ENCODE assay signal across 1 cellular context in the genomic region with DNA sequence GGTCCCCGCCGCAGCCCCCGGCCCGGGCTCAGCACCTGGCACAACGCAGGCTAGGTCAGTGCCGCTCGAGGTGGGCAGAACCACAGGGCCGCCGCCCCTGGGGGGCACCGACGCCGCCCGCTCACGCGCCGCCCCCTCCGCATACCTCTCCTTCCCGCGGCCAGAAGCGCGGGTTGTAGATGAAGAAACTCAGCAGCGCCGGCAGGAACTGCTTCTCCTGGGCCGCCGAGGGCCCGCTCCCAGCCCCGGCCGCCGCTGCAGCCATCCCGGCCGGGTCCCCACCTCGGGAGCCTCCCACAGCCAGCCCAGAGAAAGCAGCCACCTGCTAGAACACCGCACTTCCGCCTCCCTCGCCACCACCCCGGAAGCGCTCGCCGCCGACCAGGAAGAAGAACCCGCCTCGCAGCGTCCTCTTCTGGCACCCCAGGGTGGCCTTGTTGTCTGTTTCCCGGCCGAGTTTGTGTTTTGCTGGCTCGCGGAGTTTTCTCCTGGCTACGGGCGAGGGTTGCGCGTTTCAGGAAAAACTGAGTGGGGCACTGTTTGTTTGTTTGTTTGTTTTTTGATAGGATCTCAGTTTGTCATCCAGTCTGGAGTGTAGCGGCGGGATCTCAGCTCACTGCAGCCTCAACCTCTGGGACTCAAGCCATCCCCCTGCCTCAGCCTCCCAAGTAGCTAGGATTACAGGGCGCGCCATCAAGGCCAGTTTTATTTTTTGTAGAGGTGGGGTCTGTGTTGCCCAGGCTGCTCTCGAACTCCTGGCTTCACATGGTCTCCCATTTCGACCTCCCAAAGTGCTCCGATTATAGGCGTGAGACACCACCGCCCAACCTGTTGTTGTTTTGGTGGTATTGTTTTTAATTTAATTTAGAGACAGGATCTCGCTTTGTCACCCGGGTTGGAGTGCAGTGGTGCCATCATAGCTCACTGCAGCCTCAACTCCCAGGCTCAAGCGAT.
TF ChIP-seq lines count a peak whose summit lies in the region.

No MANE protein-coding gene starts in this region.

TF ChIP-seq in HepG2, 621 proteins besides CTCF, POLR2A, EP300 and RAD21 (continued from another document and continues in another):
- no peak; the same call in 1 of the 2 replicates for TF ChIP-seq NFATC3 (CRISPR knock-in tag; IDR thresholded peaks at IDR 0.05)
- TF ChIP-seq ZNF235 (CRISPR knock-in tag; IDR thresholded peaks at IDR 0.05; ENCODE audit: borderline replicate concordance), result peak; percentile 78; the same call in 1 of the 2 replicates
- TF ChIP-seq, protein P1, sequence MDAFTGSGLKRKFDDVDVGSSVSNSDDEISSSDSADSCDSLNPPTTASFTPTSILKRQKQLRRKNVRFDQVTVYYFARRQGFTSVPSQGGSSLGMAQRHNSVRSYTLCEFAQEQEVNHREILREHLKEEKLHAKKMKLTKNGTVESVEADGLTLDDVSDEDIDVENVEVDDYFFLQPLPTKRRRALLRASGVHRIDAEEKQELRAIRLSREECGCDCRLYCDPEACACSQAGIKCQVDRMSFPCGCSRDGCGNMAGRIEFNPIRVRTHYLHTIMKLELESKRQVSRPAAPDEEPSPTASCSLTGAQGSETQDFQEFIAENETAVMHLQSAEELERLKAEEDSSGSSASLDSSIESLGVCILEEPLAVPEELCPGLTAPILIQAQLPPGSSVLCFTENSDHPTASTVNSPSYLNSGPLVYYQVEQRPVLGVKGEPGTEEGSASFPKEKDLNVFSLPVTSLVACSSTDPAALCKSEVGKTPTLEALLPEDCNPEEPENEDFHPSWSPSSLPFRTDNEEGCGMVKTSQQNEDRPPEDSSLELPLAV (CRISPR knock-in tag; conservative IDR thresholded peaks at IDR 0.05; ENCODE audit: low read depth), result no peak
- TF ChIP-seq, protein P2, sequence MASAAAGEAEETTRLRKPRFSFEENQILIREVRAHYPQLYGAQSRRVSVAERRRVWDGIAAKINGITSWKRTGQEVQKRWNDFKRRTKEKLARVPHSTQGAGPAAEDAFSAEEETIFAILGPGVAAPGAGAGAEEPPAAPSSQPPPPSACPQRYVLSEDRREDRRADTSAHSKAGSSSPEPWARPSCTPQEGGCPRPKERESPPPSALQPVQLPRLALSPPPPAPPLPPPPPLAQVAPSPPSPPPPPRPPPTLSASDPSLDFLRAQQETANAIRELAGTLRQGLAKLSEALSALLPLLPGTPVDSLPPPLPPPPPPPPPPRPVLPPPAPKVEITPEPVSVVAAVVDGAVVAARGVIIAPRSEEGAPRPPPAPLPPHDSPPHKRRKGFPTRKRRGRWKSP (CRISPR knock-in tag; IDR thresholded peaks at IDR 0.05), result peak; percentile 66
- TF ChIP-seq, protein P3, sequence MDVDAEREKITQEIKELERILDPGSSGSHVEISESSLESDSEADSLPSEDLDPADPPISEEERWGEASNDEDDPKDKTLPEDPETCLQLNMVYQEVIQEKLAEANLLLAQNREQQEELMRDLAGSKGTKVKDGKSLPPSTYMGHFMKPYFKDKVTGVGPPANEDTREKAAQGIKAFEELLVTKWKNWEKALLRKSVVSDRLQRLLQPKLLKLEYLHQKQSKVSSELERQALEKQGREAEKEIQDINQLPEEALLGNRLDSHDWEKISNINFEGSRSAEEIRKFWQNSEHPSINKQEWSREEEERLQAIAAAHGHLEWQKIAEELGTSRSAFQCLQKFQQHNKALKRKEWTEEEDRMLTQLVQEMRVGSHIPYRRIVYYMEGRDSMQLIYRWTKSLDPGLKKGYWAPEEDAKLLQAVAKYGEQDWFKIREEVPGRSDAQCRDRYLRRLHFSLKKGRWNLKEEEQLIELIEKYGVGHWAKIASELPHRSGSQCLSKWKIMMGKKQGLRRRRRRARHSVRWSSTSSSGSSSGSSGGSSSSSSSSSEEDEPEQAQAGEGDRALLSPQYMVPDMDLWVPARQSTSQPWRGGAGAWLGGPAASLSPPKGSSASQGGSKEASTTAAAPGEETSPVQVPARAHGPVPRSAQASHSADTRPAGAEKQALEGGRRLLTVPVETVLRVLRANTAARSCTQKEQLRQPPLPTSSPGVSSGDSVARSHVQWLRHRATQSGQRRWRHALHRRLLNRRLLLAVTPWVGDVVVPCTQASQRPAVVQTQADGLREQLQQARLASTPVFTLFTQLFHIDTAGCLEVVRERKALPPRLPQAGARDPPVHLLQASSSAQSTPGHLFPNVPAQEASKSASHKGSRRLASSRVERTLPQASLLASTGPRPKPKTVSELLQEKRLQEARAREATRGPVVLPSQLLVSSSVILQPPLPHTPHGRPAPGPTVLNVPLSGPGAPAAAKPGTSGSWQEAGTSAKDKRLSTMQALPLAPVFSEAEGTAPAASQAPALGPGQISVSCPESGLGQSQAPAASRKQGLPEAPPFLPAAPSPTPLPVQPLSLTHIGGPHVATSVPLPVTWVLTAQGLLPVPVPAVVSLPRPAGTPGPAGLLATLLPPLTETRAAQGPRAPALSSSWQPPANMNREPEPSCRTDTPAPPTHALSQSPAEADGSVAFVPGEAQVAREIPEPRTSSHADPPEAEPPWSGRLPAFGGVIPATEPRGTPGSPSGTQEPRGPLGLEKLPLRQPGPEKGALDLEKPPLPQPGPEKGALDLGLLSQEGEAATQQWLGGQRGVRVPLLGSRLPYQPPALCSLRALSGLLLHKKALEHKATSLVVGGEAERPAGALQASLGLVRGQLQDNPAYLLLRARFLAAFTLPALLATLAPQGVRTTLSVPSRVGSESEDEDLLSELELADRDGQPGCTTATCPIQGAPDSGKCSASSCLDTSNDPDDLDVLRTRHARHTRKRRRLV (CRISPR knock-in tag; IDR thresholded peaks at IDR 0.05), result no peak
- peak; percentile 56; the same call in 1 of the 2 replicates for TF ChIP-seq HNRNPL (IDR thresholded peaks at IDR 0.05; ENCODE audit: low read depth, low read length)
- TF ChIP-seq HMG20B (CRISPR knock-in tag; conservative IDR thresholded peaks at IDR 0.05), result no peak
- TF ChIP-seq CBX1 (IDR thresholded peaks at IDR 0.05; ENCODE audit: low read depth), result no peak
- no peak for TF ChIP-seq FOXP1 (IDR thresholded peaks at IDR 0.05)
- TF ChIP-seq FOXP1 (CRISPR knock-in tag; IDR thresholded peaks at IDR 0.05), result no peak
- no peak for TF ChIP-seq NPAS2 (CRISPR knock-in tag; IDR thresholded peaks at IDR 0.05; ENCODE audit: borderline replicate concordance)
- TF ChIP-seq AGO1 (IDR thresholded peaks at IDR 0.05; ENCODE audit: low read depth, low read length, poor library complexity, severe bottlenecking), result peak; percentile 30
- TF ChIP-seq ZNF773 (CRISPR knock-in tag; IDR thresholded peaks at IDR 0.05; ENCODE audit: borderline replicate concordance), result no peak; the same call in 1 of the 2 replicates
- TF ChIP-seq ZNF232 (CRISPR knock-in tag; IDR thresholded peaks at IDR 0.05; ENCODE audit: borderline replicate concordance), result no peak
- TF ChIP-seq ELF3 (CRISPR knock-in tag; IDR thresholded peaks at IDR 0.05), result peak; percentile 90
- TF ChIP-seq CC2D1A (CRISPR knock-in tag; IDR thresholded peaks at IDR 0.05), result no peak
- no peak; the same call in 1 of the 2 replicates for TF ChIP-seq ZNF331 (CRISPR knock-in tag; IDR thresholded peaks at IDR 0.05)
- TF ChIP-seq ZNF207 (IDR thresholded peaks at IDR 0.05; ENCODE audit: borderline replicate concordance), result no peak
- peak; percentile 80 for TF ChIP-seq WIZ (CRISPR knock-in tag; IDR thresholded peaks at IDR 0.05)
- TF ChIP-seq JUND (CRISPR knock-in tag; IDR thresholded peaks at IDR 0.05), result no peak
- 0 out of 2 replicates have a peak, but pooled peaks have one; percentile 13 for TF ChIP-seq PHF21A (CRISPR knock-in tag; IDR thresholded peaks at IDR 0.05)
- TF ChIP-seq HNF4A (CRISPR knock-in tag; IDR thresholded peaks at IDR 0.05), result no peak
- TF ChIP-seq ZNF138 (CRISPR knock-in tag; IDR thresholded peaks at IDR 0.05; ENCODE audit: low read depth), result peak; percentile 34; the same call in 1 of the 2 replicates
- peak; percentile 53; the same call in 1 of the 2 replicates for TF ChIP-seq PITX1 (CRISPR knock-in tag; IDR thresholded peaks at IDR 0.05)
- peak; percentile 35; the same call in 1 of the 2 replicates for TF ChIP-seq DR1 (CRISPR knock-in tag; IDR thresholded peaks at IDR 0.05)
- peak; percentile 71 for TF ChIP-seq ETV5 (CRISPR knock-in tag; IDR thresholded peaks at IDR 0.05; ENCODE audit: borderline replicate concordance)
- no peak for TF ChIP-seq ZNF10 (CRISPR knock-in tag; IDR thresholded peaks at IDR 0.05; ENCODE audit: borderline replicate concordance, low read depth)
- no peak for TF ChIP-seq SP1 (IDR thresholded peaks at IDR 0.05)
- peak; percentile 19; the same call in 1 of the 2 replicates for TF ChIP-seq SP1 (CRISPR knock-in tag; IDR thresholded peaks at IDR 0.05)
- TF ChIP-seq ZMAT3 (CRISPR knock-in tag; conservative IDR thresholded peaks at IDR 0.05), result no peak
- TF ChIP-seq, protein P4, sequence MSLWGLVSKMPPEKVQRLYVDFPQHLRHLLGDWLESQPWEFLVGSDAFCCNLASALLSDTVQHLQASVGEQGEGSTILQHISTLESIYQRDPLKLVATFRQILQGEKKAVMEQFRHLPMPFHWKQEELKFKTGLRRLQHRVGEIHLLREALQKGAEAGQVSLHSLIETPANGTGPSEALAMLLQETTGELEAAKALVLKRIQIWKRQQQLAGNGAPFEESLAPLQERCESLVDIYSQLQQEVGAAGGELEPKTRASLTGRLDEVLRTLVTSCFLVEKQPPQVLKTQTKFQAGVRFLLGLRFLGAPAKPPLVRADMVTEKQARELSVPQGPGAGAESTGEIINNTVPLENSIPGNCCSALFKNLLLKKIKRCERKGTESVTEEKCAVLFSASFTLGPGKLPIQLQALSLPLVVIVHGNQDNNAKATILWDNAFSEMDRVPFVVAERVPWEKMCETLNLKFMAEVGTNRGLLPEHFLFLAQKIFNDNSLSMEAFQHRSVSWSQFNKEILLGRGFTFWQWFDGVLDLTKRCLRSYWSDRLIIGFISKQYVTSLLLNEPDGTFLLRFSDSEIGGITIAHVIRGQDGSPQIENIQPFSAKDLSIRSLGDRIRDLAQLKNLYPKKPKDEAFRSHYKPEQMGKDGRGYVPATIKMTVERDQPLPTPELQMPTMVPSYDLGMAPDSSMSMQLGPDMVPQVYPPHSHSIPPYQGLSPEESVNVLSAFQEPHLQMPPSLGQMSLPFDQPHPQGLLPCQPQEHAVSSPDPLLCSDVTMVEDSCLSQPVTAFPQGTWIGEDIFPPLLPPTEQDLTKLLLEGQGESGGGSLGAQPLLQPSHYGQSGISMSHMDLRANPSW (CRISPR knock-in tag; IDR thresholded peaks at IDR 0.05; ENCODE audit: borderline replicate concordance), result peak; percentile 65; the same call in 1 of the 2 replicates
- peak; percentile 37; the same call in 1 of the 2 replicates for TF ChIP-seq SETDB1 (CRISPR knock-in tag; IDR thresholded peaks at IDR 0.05; ENCODE audit: borderline replicate concordance)
- no peak for TF ChIP-seq FOSL1 (CRISPR knock-in tag; IDR thresholded peaks at IDR 0.05; ENCODE audit: borderline replicate concordance)
- TF ChIP-seq, protein P5, sequence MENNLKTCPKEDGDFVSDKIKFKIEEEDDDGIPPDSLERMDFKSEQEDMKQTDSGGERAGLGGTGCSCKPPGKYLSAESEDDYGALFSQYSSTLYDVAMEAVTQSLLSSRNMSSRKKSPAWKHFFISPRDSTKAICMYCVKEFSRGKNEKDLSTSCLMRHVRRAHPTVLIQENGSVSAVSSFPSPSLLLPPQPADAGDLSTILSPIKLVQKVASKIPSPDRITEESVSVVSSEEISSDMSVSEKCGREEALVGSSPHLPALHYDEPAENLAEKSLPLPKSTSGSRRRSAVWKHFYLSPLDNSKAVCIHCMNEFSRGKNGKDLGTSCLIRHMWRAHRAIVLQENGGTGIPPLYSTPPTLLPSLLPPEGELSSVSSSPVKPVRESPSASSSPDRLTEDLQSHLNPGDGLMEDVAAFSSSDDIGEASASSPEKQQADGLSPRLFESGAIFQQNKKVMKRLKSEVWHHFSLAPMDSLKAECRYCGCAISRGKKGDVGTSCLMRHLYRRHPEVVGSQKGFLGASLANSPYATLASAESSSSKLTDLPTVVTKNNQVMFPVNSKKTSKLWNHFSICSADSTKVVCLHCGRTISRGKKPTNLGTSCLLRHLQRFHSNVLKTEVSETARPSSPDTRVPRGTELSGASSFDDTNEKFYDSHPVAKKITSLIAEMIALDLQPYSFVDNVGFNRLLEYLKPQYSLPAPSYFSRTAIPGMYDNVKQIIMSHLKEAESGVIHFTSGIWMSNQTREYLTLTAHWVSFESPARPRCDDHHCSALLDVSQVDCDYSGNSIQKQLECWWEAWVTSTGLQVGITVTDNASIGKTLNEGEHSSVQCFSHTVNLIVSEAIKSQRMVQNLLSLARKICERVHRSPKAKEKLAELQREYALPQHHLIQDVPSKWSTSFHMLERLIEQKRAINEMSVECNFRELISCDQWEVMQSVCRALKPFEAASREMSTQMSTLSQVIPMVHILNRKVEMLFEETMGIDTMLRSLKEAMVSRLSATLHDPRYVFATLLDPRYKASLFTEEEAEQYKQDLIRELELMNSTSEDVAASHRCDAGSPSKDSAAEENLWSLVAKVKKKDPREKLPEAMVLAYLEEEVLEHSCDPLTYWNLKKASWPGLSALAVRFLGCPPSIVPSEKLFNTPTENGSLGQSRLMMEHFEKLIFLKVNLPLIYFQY (CRISPR knock-in tag; IDR thresholded peaks at IDR 0.05; ENCODE audit: borderline replicate concordance), result no peak
- TF ChIP-seq, protein P6, sequence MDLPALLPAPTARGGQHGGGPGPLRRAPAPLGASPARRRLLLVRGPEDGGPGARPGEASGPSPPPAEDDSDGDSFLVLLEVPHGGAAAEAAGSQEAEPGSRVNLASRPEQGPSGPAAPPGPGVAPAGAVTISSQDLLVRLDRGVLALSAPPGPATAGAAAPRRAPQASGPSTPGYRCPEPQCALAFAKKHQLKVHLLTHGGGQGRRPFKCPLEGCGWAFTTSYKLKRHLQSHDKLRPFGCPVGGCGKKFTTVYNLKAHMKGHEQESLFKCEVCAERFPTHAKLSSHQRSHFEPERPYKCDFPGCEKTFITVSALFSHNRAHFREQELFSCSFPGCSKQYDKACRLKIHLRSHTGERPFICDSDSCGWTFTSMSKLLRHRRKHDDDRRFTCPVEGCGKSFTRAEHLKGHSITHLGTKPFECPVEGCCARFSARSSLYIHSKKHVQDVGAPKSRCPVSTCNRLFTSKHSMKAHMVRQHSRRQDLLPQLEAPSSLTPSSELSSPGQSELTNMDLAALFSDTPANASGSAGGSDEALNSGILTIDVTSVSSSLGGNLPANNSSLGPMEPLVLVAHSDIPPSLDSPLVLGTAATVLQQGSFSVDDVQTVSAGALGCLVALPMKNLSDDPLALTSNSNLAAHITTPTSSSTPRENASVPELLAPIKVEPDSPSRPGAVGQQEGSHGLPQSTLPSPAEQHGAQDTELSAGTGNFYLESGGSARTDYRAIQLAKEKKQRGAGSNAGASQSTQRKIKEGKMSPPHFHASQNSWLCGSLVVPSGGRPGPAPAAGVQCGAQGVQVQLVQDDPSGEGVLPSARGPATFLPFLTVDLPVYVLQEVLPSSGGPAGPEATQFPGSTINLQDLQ (CRISPR knock-in tag; IDR thresholded peaks at IDR 0.05), result no peak
- 0 out of 2 replicates have a peak, but pooled peaks have one; percentile 34 for TF ChIP-seq ZNF205 (CRISPR knock-in tag; IDR thresholded peaks at IDR 0.05)
- 0 out of 2 replicates have a peak, but pooled peaks have one; percentile 48 for TF ChIP-seq HDAC2 (CRISPR knock-in tag; IDR thresholded peaks at IDR 0.05)
- no peak for TF ChIP-seq ZBTB3 (CRISPR knock-in tag; IDR thresholded peaks at IDR 0.05; ENCODE audit: borderline replicate concordance, low read depth)
- TF ChIP-seq NR2F6 (IDR thresholded peaks at IDR 0.05), result no peak
- no peak for TF ChIP-seq NR2F6 (CRISPR knock-in tag; IDR thresholded peaks at IDR 0.05)
- TF ChIP-seq RBM22 (optimal IDR thresholded peaks at IDR 0.05; ENCODE audit: low read length), result no peak
- no peak for TF ChIP-seq BHLHE40 (IDR thresholded peaks at IDR 0.05; ENCODE audit: low read length)
- TF ChIP-seq ZNF547 (CRISPR knock-in tag; IDR thresholded peaks at IDR 0.05), result 0 out of 2 replicates have a peak, but pooled peaks have one; percentile 19
- TF ChIP-seq MEF2D (CRISPR knock-in tag; IDR thresholded peaks at IDR 0.05), result no peak; the same call in 1 of the 2 replicates
